ENCODE assay signal across 8 cellular contexts in genomic region chr12:3077572-3078081, GRCh38. TPM values are rescaled to one million over a fixed set of nuclear protein-coding genes. Genes with fewer than 3 reads are reported as not detected.
DNase-seq lines count a peak whose midpoint lies in the region; ATAC-seq and TF ChIP-seq lines count a peak whose summit lies in the region.

No MANE protein-coding gene starts in this region.

- WGBS in mesendoderm (ENCODE audit: extremely low coverage, insufficient coverage, low lambda C conversion rate), result no CpG with 5 or more reads among the region's 32 CpGs
- 1 to 3% methylated on average over 3 to 30 of the region's 32 CpGs for WGBS in upper lobe of left lung, 2 donors

- no peaks in the 10 kb centered on the region for H3K9me2 ChIP-seq in OCI-LY1 (ENCODE audit: low read depth, low read length)

- TF ChIP-seq CTCF in GM06990 (IDR thresholded peaks at IDR 0.05; ENCODE audit: insufficient read depth, low read length, poor library complexity, severe bottlenecking), result no peak
- no peak for TF ChIP-seq CTCF in OCI-LY1 (IDR thresholded peaks at IDR 0.05; ENCODE audit: low read length)
- no peak for TF ChIP-seq CTCF in choroid plexus epithelial cell (conservative IDR thresholded peaks at IDR 0.05; ENCODE audit: low read depth, low read length)
- TF ChIP-seq CTCF in upper lobe of left lung (IDR thresholded peaks at IDR 0.05), result no peak
- TF ChIP-seq CTCF in GM10248 (IDR thresholded peaks at IDR 0.05; ENCODE audit: control extremely low read depth, extremely low read depth, low read depth, missing control alignments), result no peak

- H3K9me3 ChIP-seq in OCI-LY1 (ENCODE audit: low read length), result no peaks in the 10 kb centered on the region
- no peaks in the 10 kb centered on the region for H3K9me3 ChIP-seq in upper lobe of left lung

- no peak overlapping the region for H3K27ac ChIP-seq in OCI-LY1 (ENCODE audit: low read depth, low read length, poor library complexity, severe bottlenecking)
- H3K27ac ChIP-seq in mesendoderm (ENCODE audit: low read depth, low read length), result no peak overlapping the region
- H3K27ac ChIP-seq in upper lobe of left lung, result peak overlapping the region; percentile 93 to 96 (median 94)

- H4K5ac ChIP-seq in mesendoderm (ENCODE audit: low read length), result no peak overlapping the region

- no peak overlapping the region for H3K23ac ChIP-seq in mesendoderm (ENCODE audit: low read length)

- no peaks in the 10 kb centered on the region for H4K20me1 ChIP-seq in OCI-LY1 (ENCODE audit: insufficient read depth, low read length)

- no peak overlapping the region for H2BK5ac ChIP-seq in mesendoderm (ENCODE audit: low read length)

- POLR2A ChIA-PET in GM10248 (lab: Yijun Ruan, JAX), result no interaction called here

- DNase-seq in GM06990 (ENCODE audit: extremely low read depth, insufficient read length) (no peak), choroid plexus epithelial cell (ENCODE audit: low read depth) (peak; percentile 64), mesendoderm (no peak), upper lobe of left lung (peak in 1 of 2 donors; percentile 27), globus pallidus (ENCODE audit: low spot score) (no peak), islet precursor cell (no peak), GM10248 (ENCODE audit: extremely low spot score) (no peak)

- H2AFZ ChIP-seq in OCI-LY1 (ENCODE audit: low read length), result no peak overlapping the region

- H3K79me1 ChIP-seq in mesendoderm (ENCODE audit: low read length), result peaks cover 2% of the 10 kb centered on the region

- peak overlapping the region; percentile 83 for H3K56ac ChIP-seq in mesendoderm (ENCODE audit: low read length)

- peak overlapping the region; percentile 48 for H3K4ac ChIP-seq in mesendoderm (ENCODE audit: low read depth, low read length)

- H2BK120ac ChIP-seq in mesendoderm (ENCODE audit: low read depth, low read length), result no peak overlapping the region

- TF ChIP-seq POLR2A in upper lobe of left lung (IDR thresholded peaks at IDR 0.05), result no peak

- no peak overlapping the region for H4K8ac ChIP-seq in mesendoderm (ENCODE audit: low read depth, low read length)

- H3K4me1 ChIP-seq in OCI-LY1 (ENCODE audit: insufficient read depth, low read length, severe bottlenecking) (peaks cover 11% of the 10 kb centered on the region), mesendoderm (ENCODE audit: control insufficient read depth, low read depth, low read length) (peaks cover 2% of the 10 kb centered on the region), upper lobe of left lung (peaks cover 30 to 37% (median 34%) of the 10 kb centered on the region in 4 donors)

- no peak for TF ChIP-seq EP300 in upper lobe of left lung (IDR thresholded peaks at IDR 0.05)

- H3K18ac ChIP-seq in mesendoderm (ENCODE audit: low read length), result peak overlapping the region; percentile 97

- ATAC-seq in upper lobe of left lung (ENCODE audit: low FRiP score in 2 of 2), result peak; percentile 2 to 41

- H3K9ac ChIP-seq in OCI-LY1 (ENCODE audit: low read length), result peak overlapping the region; percentile 46; the same call in 1 of the 2 replicates
- H3K9ac ChIP-seq in mesendoderm (ENCODE audit: low read length), result peak overlapping the region; percentile 75

- H2BK15ac ChIP-seq in mesendoderm (replicated peaks; ENCODE audit: low read depth), result no peak overlapping the region

- H3F3A ChIP-seq in OCI-LY1 (ENCODE audit: insufficient read depth, low read length), result no peaks in the 10 kb centered on the region

- H3K27me3 ChIP-seq in GM06990 (replicated peaks; ENCODE audit: control insufficient read depth, insufficient read depth, low read length), result no peaks in the 10 kb centered on the region
- no peaks in the 10 kb centered on the region for H3K27me3 ChIP-seq in OCI-LY1 (ENCODE audit: insufficient read depth, low read length)
- no peaks in the 10 kb centered on the region for H3K27me3 ChIP-seq in mesendoderm (ENCODE audit: insufficient read depth, low read length, poor library complexity)
- H3K27me3 ChIP-seq in upper lobe of left lung, result no peaks in the 10 kb centered on the region

- H3K36me3 ChIP-seq in GM06990 (ENCODE audit: control insufficient read depth, insufficient read depth, low read length) (no peaks in the 10 kb centered on the region), OCI-LY1 (ENCODE audit: insufficient read depth, low read length) (no peaks in the 10 kb centered on the region), mesendoderm (ENCODE audit: control insufficient read depth, insufficient read depth, low read length) (no peaks in the 10 kb centered on the region), upper lobe of left lung (no peaks in the 10 kb centered on the region)

- H2AK5ac ChIP-seq in mesendoderm (ENCODE audit: low read length), result no peak overlapping the region

- H3K79me2 ChIP-seq in OCI-LY1 (ENCODE audit: insufficient read depth, low read length) (no peaks in the 10 kb centered on the region), mesendoderm (ENCODE audit: control insufficient read depth, insufficient read depth, low read length) (no peaks in the 10 kb centered on the region)

- CTCF ChIA-PET in GM10248 (lab: Yijun Ruan, JAX), result interaction anchor here (1.3 kb wide), 1 partner anchor 223 kb away, joined by 4 read pairs; no protein-coding TSS in a partner anchor

- H3K4me2 ChIP-seq in OCI-LY1 (ENCODE audit: low read length), result peak overlapping the region; percentile 72
- H3K4me2 ChIP-seq in mesendoderm (ENCODE audit: low read length), result peak overlapping the region; percentile 75

- H3K4me3 ChIP-seq in GM06990 (replicated peaks; ENCODE audit: low read depth, low read length) (peak overlapping the region; percentile 49), OCI-LY1 (ENCODE audit: low read depth, low read length, poor library complexity, severe bottlenecking) (peak overlapping the region; percentile 75), choroid plexus epithelial cell (ENCODE audit: low read depth, low read length) (peak overlapping the region; percentile 79), mesendoderm (ENCODE audit: low read length) (peak overlapping the region; percentile 56), upper lobe of left lung (peak overlapping the region; percentile 71 to 98 (median 94))

RNA-seq across cellular contexts. Expression of gene TSPAN9, which starts 0.4 kb away (rescaled TPM):
- 13.2 TPM for polyA plus RNA-seq in mesendoderm (2013, experiment 1 of 2)
- polyA plus RNA-seq in mesendoderm (2013, experiment 2 of 2), result 12.5 TPM
- total RNA-seq in upper lobe of left lung, result 10 to 100 TPM; 25.2 to 62.9 (median 44.2) TPM

Comparison
In these comparisons a context has a peak if more than half of its experiments do, and no peak if none do; other contexts are left out.
1. H3K27ac ChIP-seq: peak in upper lobe of left lung (4 of 4); none in OCI-LY1 (single experiment) and mesendoderm (single experiment).
2. Peak in every context shown above with its lines, with median percentiles within 50 percentile points of each other: H3K4me3 ChIP-seq.